Comparison of ENCODE assay signal across 1 cellular context in the genomic region with DNA sequence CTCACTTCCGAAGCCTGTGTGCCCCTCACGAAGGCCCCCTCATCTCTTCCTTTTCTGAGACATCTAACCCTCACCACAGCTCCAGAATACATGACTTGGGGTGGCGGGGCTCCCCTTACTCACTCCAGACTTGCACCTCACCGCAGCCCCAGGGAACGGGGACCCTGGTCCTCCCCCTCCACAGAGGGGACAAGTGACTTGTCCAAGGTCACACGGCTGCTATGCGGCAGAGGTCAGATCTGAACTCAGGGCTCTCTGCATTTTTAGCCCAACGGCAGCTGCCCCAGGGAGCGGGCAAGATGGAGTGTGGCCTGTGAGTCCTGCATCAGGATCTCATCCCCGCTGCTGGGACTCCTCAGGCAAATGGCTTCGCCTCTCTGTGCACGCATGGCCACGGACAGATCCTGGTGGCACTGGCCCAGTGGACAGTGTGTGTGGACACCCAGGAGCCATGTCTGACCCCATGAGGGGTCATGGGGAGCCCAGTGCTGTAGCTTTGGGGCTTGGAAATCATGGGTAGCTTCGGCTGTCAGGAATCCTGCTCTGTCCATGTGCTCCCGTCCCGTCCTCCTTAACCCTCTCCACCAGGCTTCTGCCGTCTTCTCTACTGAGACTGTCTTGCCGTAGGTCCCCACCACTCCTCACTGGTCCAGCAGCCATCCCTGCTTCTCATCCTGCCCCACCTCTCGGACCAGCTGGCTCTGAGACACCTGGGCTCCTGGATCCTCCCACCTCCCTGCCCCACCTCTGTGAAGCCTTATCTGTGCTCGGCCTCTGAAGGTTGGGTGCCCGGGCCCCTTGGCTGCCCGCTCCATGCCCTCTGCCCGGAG.
TF ChIP-seq lines count a peak whose summit lies in the region.

No MANE protein-coding gene starts in this region.

TF ChIP-seq in WTC11, 78 proteins besides CTCF, POLR2A, EP300 and RAD21 (continued from another document):
- no peak for TF ChIP-seq MLX (CRISPR knock-in tag; IDR thresholded peaks at IDR 0.05)
- no peak for TF ChIP-seq CREM (CRISPR knock-in tag; IDR thresholded peaks at IDR 0.05)
- no peak for TF ChIP-seq JUN (CRISPR knock-in tag; IDR thresholded peaks at IDR 0.05)
- no peak for TF ChIP-seq PRRX2 (CRISPR knock-in tag; IDR thresholded peaks at IDR 0.05)
- TF ChIP-seq ZNF416 (CRISPR knock-in tag; IDR thresholded peaks at IDR 0.05), result no peak
- TF ChIP-seq, protein P1, sequence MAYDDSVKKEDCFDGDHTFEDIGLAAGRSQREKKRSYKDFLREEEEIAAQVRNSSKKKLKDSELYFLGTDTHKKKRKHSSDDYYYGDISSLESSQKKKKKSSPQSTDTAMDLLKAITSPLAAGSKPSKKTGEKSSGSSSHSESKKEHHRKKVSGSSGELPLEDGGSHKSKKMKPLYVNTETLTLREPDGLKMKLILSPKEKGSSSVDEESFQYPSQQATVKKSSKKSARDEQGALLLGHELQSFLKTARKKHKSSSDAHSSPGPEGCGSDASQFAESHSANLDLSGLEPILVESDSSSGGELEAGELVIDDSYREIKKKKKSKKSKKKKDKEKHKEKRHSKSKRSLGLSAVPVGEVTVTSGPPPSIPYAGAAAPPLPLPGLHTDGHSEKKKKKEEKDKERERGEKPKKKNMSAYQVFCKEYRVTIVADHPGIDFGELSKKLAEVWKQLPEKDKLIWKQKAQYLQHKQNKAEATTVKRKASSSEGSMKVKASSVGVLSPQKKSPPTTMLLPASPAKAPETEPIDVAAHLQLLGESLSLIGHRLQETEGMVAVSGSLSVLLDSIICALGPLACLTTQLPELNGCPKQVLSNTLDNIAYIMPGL (CRISPR knock-in tag; IDR thresholded peaks at IDR 0.05), result no peak
TF ChIP-seq in WTC11: peak in this region for 0.
